ENCODE assay signal across 8 cellular contexts in genomic region chr18:70148539-70148938, GRCh38.
"Had no signal": no experiment of that assay in that cellular context is flagged by ENCODE, and none has a peak within 500 bp of the region (broad histone marks: within the 10 kb centered on the region; RNA-seq: fewer than 3 reads in every experiment).

No MANE protein-coding gene starts in this region.

- H3K4me3 ChIP-seq: GM23248, HAP-1 had no signal

- ATAC-seq: HCT116, HepG2 had no signal

- H3K9me3 Mint-ChIP-seq: HFFc6 had no signal

- H3K27ac ChIP-seq: GM23248, HL-60 had no signal

- H3K9ac ChIP-seq: GM23248 had no signal

- H3K4me3 Mint-ChIP-seq: HFFc6 had no signal

- DNase-seq: GM23248, GOT3, H7, HFFc6 had no signal

- H3K9me3 ChIP-seq: HAP-1 had no signal

- H2AFZ ChIP-seq: GM23248 had no signal
